In the genomic region with DNA sequence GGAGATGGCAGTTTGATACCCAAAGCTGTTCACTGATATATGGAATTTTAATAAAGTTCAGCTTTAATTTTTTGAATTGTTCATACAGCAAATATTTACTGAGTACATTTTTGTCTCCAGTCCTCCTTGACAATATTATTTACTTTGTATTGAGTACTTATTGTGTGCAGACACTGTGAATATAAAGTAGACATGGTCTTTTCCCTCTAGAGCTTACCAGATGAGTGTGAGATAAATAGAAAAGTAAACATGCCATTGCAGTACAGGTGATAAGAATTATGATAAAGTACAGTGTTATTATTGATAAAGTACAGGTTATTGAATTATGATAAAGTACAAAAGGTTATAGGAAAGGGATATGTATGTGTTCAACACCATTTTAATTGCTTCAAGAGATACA, we compare ENCODE assay signal across 12 cellular contexts. TPM values are rescaled to one million over a fixed set of nuclear protein-coding genes. Genes with fewer than 3 reads are reported as not detected.
DNase-seq lines count a peak whose midpoint lies in the region; ATAC-seq and TF ChIP-seq lines count a peak whose summit lies in the region.
"Had no signal": no experiment of that assay in that cellular context is flagged by ENCODE, and none has a peak within 500 bp of the region (broad histone marks: within the 10 kb centered on the region; RNA-seq: fewer than 3 reads in every experiment).

No MANE protein-coding gene starts in this region.

- intact Hi-C loops in Caco-2 (cut with micrococcal nuclease; ENCODE audit: unreplicated experiment), result no loop called here
- intact Hi-C loops in natural killer cell (cut with micrococcal nuclease), result no loop called here
- intact Hi-C loops in spleen (cut with DNase I; ENCODE audit: low total_unique reads), result no loop called here

- H3K9me3 Mint-ChIP-seq in Caco-2 (ENCODE audit: unreplicated experiment) (no peaks in the 10 kb centered on the region), natural killer cell (no peaks in the 10 kb centered on the region)
- H3K9me3 Mint-ChIP-seq in activated naive CD8-positive, alpha-beta T cell treated with anti-CD3 and anti-CD28 coated beads for 36 hours, result no peaks in the 10 kb centered on the region
- H3K9me3 Mint-ChIP-seq: activated naive CD4-positive, alpha-beta T cell treated with anti-CD3 and anti-CD28 coated beads, Interleukin-2, amount 50 U/mL, for 72 hours had no signal

- BruUV-seq in Caco-2 (replicated peaks; lab: Mats Ljungman, UMichigan), result no TSS peak

- peak overlapping the region; percentile 88 for H3K4me2 ChIP-seq in KMS-11

- no peaks in the 10 kb centered on the region for H3K27me3 ChIP-seq in Caco-2 (replicated peaks; ENCODE audit: control insufficient read depth, insufficient read depth, low read length)
- no peaks in the 10 kb centered on the region for H3K27me3 ChIP-seq in KMS-11 (ENCODE audit: insufficient read depth, low read depth)
- no peaks in the 10 kb centered on the region for H3K27me3 ChIP-seq in spleen (replicated peaks in 1 of 7)
- H3K27me3 ChIP-seq: heart right ventricle had no signal

- H4K20me1 ChIP-seq in KMS-11 (ENCODE audit: insufficient read depth), result 0 out of 2 replicates have a peak, but pooled peaks cover 8% of the 10 kb centered on the region

- H3K36me3 Mint-ChIP-seq in Caco-2 (ENCODE audit: insufficient read depth, unreplicated experiment) (peaks cover 15% of the 10 kb centered on the region), natural killer cell (no peaks in the 10 kb centered on the region)
- peaks cover 18% of the 10 kb centered on the region for H3K36me3 Mint-ChIP-seq in activated naive CD8-positive, alpha-beta T cell treated with anti-CD3 and anti-CD28 coated beads for 36 hours

- CTCF ChIA-PET in Caco-2 (lab: Charles Lee), result no interaction called here

- H3K27ac Mint-ChIP-seq in Caco-2 (ENCODE audit: unreplicated experiment) (no peak overlapping the region), natural killer cell (no peak overlapping the region)
- H3K27ac Mint-ChIP-seq in activated naive CD8-positive, alpha-beta T cell treated with anti-CD3 and anti-CD28 coated beads for 36 hours, result no peak overlapping the region

- no peaks in the 10 kb centered on the region for H3K27me3 Mint-ChIP-seq in Caco-2 (ENCODE audit: insufficient read depth, unreplicated experiment)
- H3K27me3 Mint-ChIP-seq in activated naive CD8-positive, alpha-beta T cell treated with anti-CD3 and anti-CD28 coated beads for 36 hours, result no peaks in the 10 kb centered on the region
- H3K27me3 Mint-ChIP-seq in natural killer cell (ENCODE audit: low read depth in 2 of 2), result no peaks in the 10 kb centered on the region

- DNase-seq in Caco-2, result no peak
- DNase-seq in activated naive CD8-positive, alpha-beta T cell treated with anti-CD3 and anti-CD28 coated beads for 36 hours, result no peak
- no peak for DNase-seq in natural killer cell
- no peak for DNase-seq in spleen
- DNase-seq in MV-4-11 (lab: John Stamatoyannopoulos, UW), result no peak
- no peak for DNase-seq in HPDE6-E6E7 (ENCODE audit: extremely low spot score)
- DNase-seq: effector memory CD4-positive, alpha-beta T cell; heart right ventricle; WERI-Rb-1 had no signal

- H3K4me1 Mint-ChIP-seq in Caco-2 (ENCODE audit: low read depth, unreplicated experiment) (peaks cover 29% of the 10 kb centered on the region), natural killer cell (peaks cover 40 to 67% of the 10 kb centered on the region in 2 donors)
- peaks cover 50% of the 10 kb centered on the region for H3K4me1 Mint-ChIP-seq in activated naive CD8-positive, alpha-beta T cell treated with anti-CD3 and anti-CD28 coated beads for 36 hours

- H3K79me2 ChIP-seq in KMS-11 (ENCODE audit: insufficient read depth, low read depth), result peaks cover 71% of the 10 kb centered on the region

- no peak for TF ChIP-seq POLR2A in spleen (IDR thresholded peaks at IDR 0.05)

- H3K4me3 Mint-ChIP-seq in Caco-2 (ENCODE audit: unreplicated experiment) (peak overlapping the region; percentile 97), natural killer cell (peak overlapping the region; percentile 99)
- peak overlapping the region; percentile 94 for H3K4me3 Mint-ChIP-seq in activated naive CD8-positive, alpha-beta T cell treated with anti-CD3 and anti-CD28 coated beads for 36 hours

- no peak overlapping the region for H3K9ac ChIP-seq in KMS-11

- H3K36me3 ChIP-seq in Caco-2 (ENCODE audit: control insufficient read depth, insufficient read depth, low read length), result 0 out of 2 replicates have a peak, but pooled peaks cover 2% of the 10 kb centered on the region
- H3K36me3 ChIP-seq in KMS-11 (ENCODE audit: insufficient read depth), result peaks cover 3% of the 10 kb centered on the region; the same call in 1 of the 2 replicates
- H3K36me3 ChIP-seq in spleen, result peaks cover 0 to 14% (median 0%) of the 10 kb centered on the region in 6 donors

- H3K9me3 ChIP-seq in Caco-2 (no peaks in the 10 kb centered on the region), spleen (no peaks in the 10 kb centered on the region)
- H3K9me3 ChIP-seq: heart right ventricle had no signal

- H3K4me3 ChIP-seq in Caco-2 (ENCODE audit: low read depth, low read length) (no peak overlapping the region), KMS-11 (IDR thresholded peaks at IDR 0.05; ENCODE audit: insufficient read depth, low read depth, low read length) (no peak overlapping the region), spleen (peak overlapping the region in 2 of 8 donors; percentile 80 to 91)

- POLR2A ChIA-PET in Caco-2 (lab: Charles Lee), result no interaction called here

- ATAC-seq in natural killer cell, result no peak
- ATAC-seq: activated naive CD4-positive, alpha-beta T cell treated with anti-CD3 and anti-CD28 coated beads, Interleukin-2, amount 50 U/mL, for 72 hours; heart right ventricle; Panc1 had no signal

- no peak for TF ChIP-seq CTCF in Caco-2 (IDR thresholded peaks at IDR 0.05; ENCODE audit: insufficient read depth in 1 of 2, low read depth in 1 of 2, low read length in 1 of 2, severe bottlenecking in 1 of 2, unreplicated experiment in 1 of 2)
- TF ChIP-seq CTCF in KMS-11 (conservative IDR thresholded peaks at IDR 0.05; ENCODE audit: low read depth, low read length), result no peak
- no peak for TF ChIP-seq CTCF in natural killer cell (IDR thresholded peaks at IDR 0.05)
- TF ChIP-seq CTCF in spleen (IDR thresholded peaks at IDR 0.05 in 8 of 11, conservative IDR thresholded peaks at IDR 0.05 in 3 of 11), result no peak

- H3K27ac ChIP-seq in KMS-11 (no peak overlapping the region), spleen (peak overlapping the region in 1 of 8 donors; percentile 93)
- H3K27ac ChIP-seq: WERI-Rb-1 had no signal

- H3K4me1 ChIP-seq in Caco-2 (peaks cover 36% of the 10 kb centered on the region), KMS-11 (ENCODE audit: low read depth, poor library complexity, severe bottlenecking) (peaks cover 31% of the 10 kb centered on the region), spleen (peaks cover 24 to 75% (median 48%) of the 10 kb centered on the region in 6 donors)

- no peak overlapping the region for H2AFZ ChIP-seq in KMS-11 (ENCODE audit: low read depth)

RNA-seq across cellular contexts. Expression of a gene that starts 2.1 kb away (rescaled TPM):
- total RNA-seq in Caco-2 (2022) (42.1 and 47.6 TPM in 2 replicates), natural killer cell (10 to 100 TPM; 37.8 to 51.0 (median 46.1) TPM), spleen (10 to 100 TPM; 37.3 to 71.5 (median 52.8) TPM)
- 10 to 100 TPM; 68.9 to 77.6 TPM for total RNA-seq in activated naive CD8-positive, alpha-beta T cell treated with anti-CD3 and anti-CD28 coated beads for 36 hours
- polyA plus RNA-seq in spleen, result 10 to 100 TPM; 19.2 to 33.3 (median 30.8) TPM

RNA-seq across cellular contexts. Expression of a gene that starts 2.6 kb away (rescaled TPM):
- total RNA-seq in Caco-2 (2022), result 25.8 and 33.0 TPM in 2 replicates
- total RNA-seq in activated naive CD8-positive, alpha-beta T cell treated with anti-CD3 and anti-CD28 coated beads for 36 hours, result 10 to 100 TPM; 11.3 to 12.4 TPM
- 10 to 100 TPM; 15.8 to 30.6 (median 25.2) TPM for total RNA-seq in natural killer cell
- 10 to 100 TPM; 21.0 to 40.0 (median 25.6) TPM for total RNA-seq in spleen
- polyA plus RNA-seq in spleen, result 10 to 100 TPM in 2 of 3 donors, 1 to 10 TPM in 1; 6.8 to 17.9 (median 13.0) TPM

RNA-seq across cellular contexts. Expression of a gene that starts 60.0 kb away (rescaled TPM):
- total RNA-seq in Caco-2 (2022) (16.0 and 16.9 TPM in 2 replicates), natural killer cell (10 to 100 TPM; 17.9 to 20.1 (median 20.0) TPM), spleen (10 to 100 TPM; 22.7 to 66.7 (median 39.9) TPM)
- total RNA-seq in activated naive CD8-positive, alpha-beta T cell treated with anti-CD3 and anti-CD28 coated beads for 36 hours, result 1 to 10 TPM; 7.3 to 8.4 TPM
- 10 to 100 TPM in 2 of 3 donors, 1 to 10 TPM in 1; 4.6 to 12.0 (median 11.9) TPM for polyA plus RNA-seq in spleen
